In the genomic region with DNA sequence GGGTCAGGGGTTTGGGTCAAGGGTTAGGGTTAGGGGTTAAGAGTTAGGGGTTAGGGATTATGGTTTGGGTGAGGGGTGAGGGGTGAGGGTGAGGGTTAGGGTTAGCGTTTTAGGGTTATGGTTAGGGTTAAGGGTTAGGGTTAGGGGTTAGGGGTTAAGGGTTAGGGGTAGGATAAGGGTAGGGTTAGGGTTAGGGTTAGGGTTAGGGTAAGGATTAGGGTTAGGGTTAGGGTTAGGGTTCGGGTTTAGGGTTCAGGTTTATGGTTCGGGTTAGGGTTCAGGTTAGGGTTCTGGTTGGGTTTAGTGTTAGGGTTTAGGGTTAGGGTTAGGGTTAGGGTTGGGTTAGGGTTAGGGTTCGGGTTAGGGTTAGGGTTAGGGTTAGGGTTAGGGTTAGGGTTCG, we compare ENCODE assay signal across 6 cellular contexts.
A peak's percentile ranks its signal among the peaks of the same experiment; 100 is the strongest.
DNase-seq lines count a peak whose midpoint lies in the region; ATAC-seq, FAIRE-seq and TF ChIP-seq lines count a peak whose summit lies in the region.
"Not testable (repeated sequence)": the region's sequence is repeated elsewhere in the genome, so short reads cannot be mapped to it uniquely, and the experiment has no call there.

No MANE protein-coding gene starts in this region.

- ATAC-seq in GM12878, HepG2: not testable (repeated sequence)

- not testable (repeated sequence) for H3K9ac ChIP-seq in MM.1S (ENCODE audit: low read length); GM12878 (ENCODE audit: control insufficient read depth, insufficient read depth, low read length); endothelial cell of umbilical vein (replicated peaks; ENCODE audit: extremely low read depth, insufficient read depth, low read length); HepG2 (ENCODE audit: insufficient read depth, low read depth, low read length)

- H3K9me1 ChIP-seq in endothelial cell of umbilical vein (replicated peaks; ENCODE audit: control insufficient read depth, extremely low read depth, insufficient read depth, low read length), result not testable (repeated sequence)

- H3F3A ChIP-seq in MM.1S (ENCODE audit: insufficient read depth, low read length), result not testable (repeated sequence)

- in situ Hi-C loops in GM12878 (cut with MboI); HepG2 (cut with HindIII; ENCODE audit: extremely low pct_ligation_motif_present, low pct_unique_long_range_greater_than_20kb): not testable (repeated sequence)

- dilution Hi-C loops in endothelial cell of umbilical vein (cut with MboI; ENCODE audit: extremely low pct_ligation_motif_present, low sequenced_read_pairs), result not testable (repeated sequence)

- H4K20me1 ChIP-seq in MM.1S (ENCODE audit: insufficient read depth, low read length); GM12878 (ENCODE audit: control insufficient read depth, insufficient read depth); endothelial cell of umbilical vein (replicated peaks; ENCODE audit: control insufficient read depth, extremely low read depth, insufficient read depth, low read length); HepG2 (ENCODE audit: insufficient read depth, low read length): not testable (repeated sequence)

- H3K4me1 ChIP-seq in MM.1S (ENCODE audit: low read length); GM12878 (ENCODE audit: control insufficient read depth, insufficient read depth, low read length); endothelial cell of umbilical vein (ENCODE audit: control insufficient read depth, extremely low read depth, insufficient read depth, low read length); HepG2 (ENCODE audit: insufficient read depth, low read length): not testable (repeated sequence)

- intact Hi-C loops in GM12878 (cut with micrococcal nuclease; ENCODE audit: unreplicated experiment); endothelial cell of umbilical vein (cut with micrococcal nuclease); HepG2 (cut with micrococcal nuclease; ENCODE audit: unreplicated experiment): not testable (repeated sequence)

- not testable (repeated sequence) for H2AFZ ChIP-seq in MM.1S (ENCODE audit: low read length); GM12878 (ENCODE audit: control insufficient read depth, low read depth, low read length); endothelial cell of umbilical vein (ENCODE audit: low read depth, low read length); HepG2 (ENCODE audit: low read length)

- SMC1A ChIA-PET in GM12878 (lab: Charles Lee; ENCODE audit: uncharacterized antibody, unreplicated experiment), result not testable (repeated sequence)

- POLR2A ChIA-PET in GM12878 (lab: Charles Lee); endothelial cell of umbilical vein (lab: Charles Lee); HepG2 (lab: Yijun Ruan, JAX): not testable (repeated sequence)

- TF ChIP-seq CTCF in MM.1S (IDR thresholded peaks at IDR 0.05; ENCODE audit: low read length); GM12878 (IDR thresholded peaks at IDR 0.05 in 2 of 3, conservative IDR thresholded peaks at IDR 0.05 in 1 of 3; ENCODE audit: control insufficient read depth in 2 of 3, extremely low read depth in 1 of 3, insufficient read depth in 1 of 3, low read depth in 3 of 3, low read length in 3 of 3); endothelial cell of umbilical vein (IDR thresholded peaks at IDR 0.05; ENCODE audit: extremely low read depth in 1 of 2, insufficient read depth in 1 of 2, low read depth in 1 of 2, low read length in 2 of 2); HepG2 (CRISPR knock-in tag; IDR thresholded peaks at IDR 0.05): not testable (repeated sequence)

- H3K27me3 ChIP-seq in MM.1S (replicated peaks; ENCODE audit: insufficient read depth, low read length); GM12878 (replicated peaks in 1 of 2; ENCODE audit: control insufficient read depth in 2 of 2, insufficient read depth in 2 of 2, low read length in 1 of 2); endothelial cell of umbilical vein (ENCODE audit: control insufficient read depth in 2 of 2, insufficient read depth in 2 of 2, low read length in 2 of 2); HepG2 (ENCODE audit: control insufficient read depth in 1 of 2, insufficient read depth in 2 of 2, low read length in 2 of 2): not testable (repeated sequence)

- FAIRE-seq in GM12892 (lab: Jason Lieb, UNC) (peak; percentile 88), H54 (lab: Jason Lieb, UNC) (peak; percentile 89), GM12878 (lab: Jason Lieb, UNC) (peak; percentile 97), endothelial cell of umbilical vein (lab: Jason Lieb, UNC) (peak; percentile 98), HepG2 (lab: Jason Lieb, UNC) (peak; percentile 71)

- not testable (repeated sequence) for H3K36me3 ChIP-seq in MM.1S (replicated peaks; ENCODE audit: insufficient read depth, low read length); GM12878 (ENCODE audit: control insufficient read depth in 2 of 2, insufficient read depth in 2 of 2, low read length in 1 of 2); endothelial cell of umbilical vein (ENCODE audit: control insufficient read depth in 2 of 2, extremely low read depth in 1 of 2, insufficient read depth in 2 of 2, low read length in 2 of 2); HepG2 (replicated peaks in 1 of 2; ENCODE audit: control insufficient read depth in 1 of 2, insufficient read depth in 2 of 2, low read length in 2 of 2)

- H3K79me2 ChIP-seq in MM.1S (ENCODE audit: low read length); GM12878 (ENCODE audit: control insufficient read depth, insufficient read depth, low read length); endothelial cell of umbilical vein (ENCODE audit: control insufficient read depth, insufficient read depth, low read length); HepG2 (ENCODE audit: insufficient read depth, low read length): not testable (repeated sequence)

- RAD21 ChIA-PET in GM12878 (lab: Charles Lee; ENCODE audit: unreplicated experiment), result not testable (repeated sequence)

- H3K27ac ChIP-seq in MM.1S (ENCODE audit: low read length); GM12878 (ENCODE audit: control insufficient read depth, insufficient read depth); endothelial cell of umbilical vein (ENCODE audit: insufficient read depth, low read depth, low read length); HepG2 (ENCODE audit: extremely low read length, insufficient read depth, low read length): not testable (repeated sequence)

- not testable (repeated sequence) for BruUV-seq in GM12878 (replicated peaks; lab: Mats Ljungman, UMichigan); endothelial cell of umbilical vein (replicated peaks; lab: Mats Ljungman, UMichigan); HepG2 (replicated peaks; lab: Mats Ljungman, UMichigan)

- not testable (repeated sequence) for H3K4me3 ChIP-seq in MM.1S (ENCODE audit: low read length); GM12878; endothelial cell of umbilical vein (replicated peaks in 1 of 3; ENCODE audit: insufficient read depth in 1 of 3, low read depth in 1 of 3, low read length in 3 of 3); HepG2 (replicated peaks in 1 of 3; ENCODE audit: insufficient read depth in 1 of 3, low read depth in 2 of 3, low read length in 3 of 3)

- TF ChIP-seq POLR2A in GM12892 (IDR thresholded peaks at IDR 0.05; ENCODE audit: low read depth, low read length); H54 (IDR thresholded peaks at IDR 0.05; ENCODE audit: low read depth, low read length); GM12878 (IDR thresholded peaks at IDR 0.05; ENCODE audit: low read depth, low read length); endothelial cell of umbilical vein (IDR thresholded peaks at IDR 0.05; ENCODE audit: low read depth, low read length); HepG2 (IDR thresholded peaks at IDR 0.05; ENCODE audit: insufficient read depth in 1 of 2, low read depth in 2 of 2, low read length in 2 of 2): not testable (repeated sequence)

- not testable (repeated sequence) for TF ChIP-seq RAD21 in GM12878 (IDR thresholded peaks at IDR 0.05; ENCODE audit: insufficient read depth, low read depth, low read length); HepG2 (CRISPR knock-in tag; IDR thresholded peaks at IDR 0.05)

- H3K4me2 ChIP-seq in MM.1S (ENCODE audit: low read depth, low read length); GM12878 (ENCODE audit: control insufficient read depth, insufficient read depth); endothelial cell of umbilical vein (ENCODE audit: insufficient read depth, low read length); HepG2 (ENCODE audit: low read depth, low read length): not testable (repeated sequence)

- not testable (repeated sequence) for DNase-seq in GM12892 (ENCODE audit: insufficient read length); H54 (ENCODE audit: insufficient read length, low spot score); GM12878 (ENCODE audit: low read depth, low spot score); endothelial cell of umbilical vein (ENCODE audit: low read depth, low spot score); HepG2 (ENCODE audit: low spot score)
- DNase-seq in MM.1S, result peak; percentile 2

- TF ChIP-seq EP300 in GM12878 (IDR thresholded peaks at IDR 0.05; ENCODE audit: borderline replicate concordance in 1 of 2, control insufficient read depth in 1 of 2, low read depth in 2 of 2, low read length in 2 of 2); HepG2 (IDR thresholded peaks at IDR 0.05; ENCODE audit: low read depth in 2 of 2, low read length in 2 of 2); HepG2 (CRISPR knock-in tag; IDR thresholded peaks at IDR 0.05; ENCODE audit: borderline replicate concordance): not testable (repeated sequence)

- not testable (repeated sequence) for H3K9me3 ChIP-seq in MM.1S (replicated peaks; ENCODE audit: insufficient read depth, low read length); GM12878 (replicated peaks; ENCODE audit: control insufficient read depth, insufficient read depth, low read length); endothelial cell of umbilical vein (replicated peaks; ENCODE audit: control insufficient read depth, insufficient read depth, low read length); HepG2 (ENCODE audit: low read length)

- 31% methylated on average over 5 of the region's 5 CpGs for WGBS in GM12878 (ENCODE audit: insufficient coverage, insufficient replicate concordance, low lambda C conversion rate, missing lambda C conversion rate)
- WGBS in HepG2 (ENCODE audit: low lambda C conversion rate), result 40% methylated on average over 5 of the region's 5 CpGs

- not testable (repeated sequence) for H3K9me2 ChIP-seq in MM.1S (replicated peaks; ENCODE audit: insufficient read depth, low read length)

- CTCF ChIA-PET in GM12878 (lab: Yijun Ruan, JAX); endothelial cell of umbilical vein (lab: Charles Lee); HepG2 (lab: Yijun Ruan, JAX; ENCODE audit: low intra/inter-chr PET ratio, low total read pairs): not testable (repeated sequence)
